Comparison of ENCODE assay signal across 8 cellular contexts in genomic region chr2:37925063-37925897, GRCh38. TPM values are rescaled to one million over a fixed set of nuclear protein-coding genes. Genes with fewer than 3 reads are reported as not detected.
DNase-seq lines count a peak whose midpoint lies in the region; ATAC-seq and TF ChIP-seq lines count a peak whose summit lies in the region.

TSS of gene RMDN2 (plus strand) at chr2:37925287. CDS start at chr2:37929278, 3,991 bp downstream.

- no peaks in the 10 kb centered on the region for H3K9me3 Mint-ChIP-seq in activated T-helper 17 cell treated with anti-CD3 and anti-CD28 coated beads, Interleukin-2, amount 50 U/mL, for 72 hours
- no peaks in the 10 kb centered on the region for H3K9me3 Mint-ChIP-seq in natural killer cell

- H3K36me3 Mint-ChIP-seq in activated T-helper 17 cell treated with anti-CD3 and anti-CD28 coated beads, Interleukin-2, amount 50 U/mL, for 72 hours (ENCODE audit: low read depth) = no peaks in the 10 kb centered on the region
- H3K36me3 Mint-ChIP-seq in natural killer cell = no peaks in the 10 kb centered on the region

- in situ Hi-C loops in KBM-7 (cut with MboI; ENCODE audit: low pct_unique_long_range_greater_than_20kb, low sequenced_read_pairs) = no loop called here

- H3K27ac Mint-ChIP-seq in activated T-helper 17 cell treated with anti-CD3 and anti-CD28 coated beads, Interleukin-2, amount 50 U/mL, for 72 hours = peak within 1 kb of the TSS; percentile 93
- peak within 1 kb of the TSS; percentile 80 to 90 for H3K27ac Mint-ChIP-seq in natural killer cell

- ATAC-seq in GM21619 (IDR thresholded peaks at IDR 0.05; ENCODE audit: unreplicated experiment) (peak; percentile 92), natural killer cell (peak; percentile 86 to 91 (median 87))
- ATAC-seq in activated T-helper 17 cell treated with anti-CD3 and anti-CD28 coated beads, Interleukin-2, amount 50 U/mL, for 72 hours (replicated peaks) = peak; percentile 94

- no peak for TF ChIP-seq CTCF in natural killer cell (IDR thresholded peaks at IDR 0.05)

- DNase-seq in DMS53 (lab: John Stamatoyannopoulos, UW) (peak; percentile 94), KBM-7 (peak; percentile 89), RPMI7951 (ENCODE audit: low read depth) (peak; percentile 94), fibroblast of peridontal ligament (ENCODE audit: extremely low read depth) (peak; percentile 83), natural killer cell (peak; percentile 87)
- DNase-seq in stimulated activated naive CD4-positive, alpha-beta T cell treated with Interleukin-2 at 50 U/mL for 16 hours (lab: John Stamatoyannopoulos, UW) = peak; percentile 74

- H3K4me1 Mint-ChIP-seq in activated T-helper 17 cell treated with anti-CD3 and anti-CD28 coated beads, Interleukin-2, amount 50 U/mL, for 72 hours = no peaks in the 10 kb centered on the region
- H3K4me1 Mint-ChIP-seq in natural killer cell = peaks cover 11 to 24% of the 10 kb centered on the region in 2 donors

- intact Hi-C loops in natural killer cell (cut with micrococcal nuclease) = loop anchor here (5.0 kb wide), 1 partner anchor 42 kb away; no protein-coding TSS in a partner anchor

- peaks cover 3% of the 10 kb centered on the region for H3K27me3 Mint-ChIP-seq in activated T-helper 17 cell treated with anti-CD3 and anti-CD28 coated beads, Interleukin-2, amount 50 U/mL, for 72 hours
- H3K27me3 Mint-ChIP-seq in natural killer cell (ENCODE audit: low read depth in 2 of 2) = peaks cover 0 to 7% of the 10 kb centered on the region in 2 donors

- peak within 1 kb of the TSS; percentile 93 for H3K4me3 Mint-ChIP-seq in activated T-helper 17 cell treated with anti-CD3 and anti-CD28 coated beads, Interleukin-2, amount 50 U/mL, for 72 hours
- H3K4me3 Mint-ChIP-seq in natural killer cell = peak within 1 kb of the TSS; percentile 93

RNA-seq across cellular contexts. Expression of gene RMDN2, which starts in this region (rescaled TPM):
- total RNA-seq in RPMI7951 (2014; rRNA removed; shearing (Covaris generic)) = 7.6 and 9.6 TPM in 2 replicates
- 1 to 10 TPM; 1.4 to 2.0 TPM for total RNA-seq in activated T-helper 17 cell treated with anti-CD3 and anti-CD28 coated beads, Interleukin-2, amount 50 U/mL, for 72 hours
- total RNA-seq in natural killer cell = 10 to 100 TPM in 1 of 3 donors, 1 to 10 TPM in 2; 8.4 to 10.9 (median 8.4) TPM

Comparison
In these comparisons a context has a peak if more than half of its experiments do, and no peak if none do; other contexts are left out.
1. Peak in every context shown above with its lines: DNase-seq and ATAC-seq.